Comparison of ENCODE assay signal across 1 cellular context in the genomic region with DNA sequence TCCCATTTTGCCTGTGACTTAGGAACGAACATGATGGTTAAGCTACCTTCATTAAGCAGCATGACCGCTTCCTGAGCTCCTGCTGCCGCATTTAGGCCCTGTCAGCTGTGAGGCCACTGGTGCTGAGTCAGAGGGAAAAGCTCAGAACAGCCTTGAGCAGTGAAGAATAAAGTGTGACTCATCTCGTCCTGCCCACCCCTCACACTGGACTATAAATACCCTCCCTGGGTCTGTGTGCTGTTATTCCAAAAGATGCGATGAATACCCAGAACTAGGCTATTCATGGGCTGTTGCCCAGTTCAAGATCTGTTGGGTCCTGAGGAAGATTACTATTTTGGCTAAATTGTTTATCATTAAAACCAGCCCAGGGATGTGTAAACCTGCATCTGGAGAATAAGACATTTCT.
TF ChIP-seq lines count a peak whose summit lies in the region.

No MANE protein-coding gene starts in this region.

TF ChIP-seq in HepG2, 621 proteins besides CTCF, POLR2A, EP300 and RAD21 (continued from another document):
- TF ChIP-seq, protein P1, sequence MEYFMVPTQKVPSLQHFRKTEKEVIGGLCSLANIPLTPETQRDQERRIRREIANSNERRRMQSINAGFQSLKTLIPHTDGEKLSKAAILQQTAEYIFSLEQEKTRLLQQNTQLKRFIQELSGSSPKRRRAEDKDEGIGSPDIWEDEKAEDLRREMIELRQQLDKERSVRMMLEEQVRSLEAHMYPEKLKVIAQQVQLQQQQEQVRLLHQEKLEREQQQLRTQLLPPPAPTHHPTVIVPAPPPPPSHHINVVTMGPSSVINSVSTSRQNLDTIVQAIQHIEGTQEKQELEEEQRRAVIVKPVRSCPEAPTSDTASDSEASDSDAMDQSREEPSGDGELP (IDR thresholded peaks at IDR 0.05; ENCODE audit: borderline replicate concordance, low read depth): peak; percentile 58; the same call in 1 of the 2 replicates
- TF ChIP-seq SAP130 (CRISPR knock-in tag; IDR thresholded peaks at IDR 0.05; ENCODE audit: low read depth): 0 out of 2 replicates have a peak, but pooled peaks have one; percentile 26
- 0 out of 4 replicates have a peak, but pooled peaks of 1 of the 2 experiments have one; percentile 26 for TF ChIP-seq MAFK (conservative IDR thresholded peaks at IDR 0.05 in 1 of 2, IDR thresholded peaks at IDR 0.05 in 1 of 2; ENCODE audit: low read length in 2 of 2)
- TF ChIP-seq, protein P2, sequence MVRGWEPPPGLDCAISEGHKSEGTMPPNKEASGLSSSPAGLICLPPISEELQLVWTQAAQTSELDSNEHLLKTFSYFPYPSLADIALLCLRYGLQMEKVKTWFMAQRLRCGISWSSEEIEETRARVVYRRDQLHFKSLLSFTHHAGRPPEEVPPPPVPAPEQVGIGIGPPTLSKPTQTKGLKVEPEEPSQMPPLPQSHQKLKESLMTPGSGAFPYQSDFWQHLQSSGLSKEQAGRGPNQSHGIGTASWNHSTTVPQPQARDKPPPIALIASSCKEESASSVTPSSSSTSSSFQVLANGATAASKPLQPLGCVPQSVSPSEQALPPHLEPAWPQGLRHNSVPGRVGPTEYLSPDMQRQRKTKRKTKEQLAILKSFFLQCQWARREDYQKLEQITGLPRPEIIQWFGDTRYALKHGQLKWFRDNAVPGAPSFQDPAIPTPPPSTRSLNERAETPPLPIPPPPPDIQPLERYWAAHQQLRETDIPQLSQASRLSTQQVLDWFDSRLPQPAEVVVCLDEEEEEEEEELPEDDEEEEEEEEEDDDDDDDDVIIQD (CRISPR knock-in tag; IDR thresholded peaks at IDR 0.05; ENCODE audit: low read depth): peak; percentile 38; the same call in 1 of the 2 replicates
